In the genomic region with DNA sequence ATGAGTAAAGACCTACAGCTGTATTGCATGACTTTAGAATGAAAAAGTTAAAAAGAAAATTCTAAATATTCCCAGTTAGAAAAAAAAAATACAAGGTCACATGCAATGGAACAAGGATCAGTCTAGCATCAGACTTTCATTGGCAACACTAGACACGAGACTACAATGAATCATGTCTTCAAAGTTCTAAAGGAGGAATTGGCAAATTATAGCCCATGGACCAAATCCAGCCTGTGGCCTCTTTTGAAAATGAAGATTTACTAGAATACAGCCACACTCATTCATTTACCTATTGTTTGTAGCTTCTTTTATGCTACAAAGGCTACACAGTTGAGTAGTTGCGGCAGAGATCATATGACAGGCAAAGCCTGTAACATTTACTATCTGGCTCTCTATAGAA, we compare ENCODE assay signal across 18 cellular contexts.
A peak's percentile ranks its signal among the peaks of the same experiment; 100 is the strongest.
DNase-seq lines count a peak whose midpoint lies in the region; ATAC-seq and TF ChIP-seq lines count a peak whose summit lies in the region.
"Had no signal": no experiment of that assay in that cellular context is flagged by ENCODE, and none has a peak within 500 bp of the region (broad histone marks: within the 10 kb centered on the region; RNA-seq: fewer than 3 reads in every experiment).

No MANE protein-coding gene starts in this region.

- H3K4me3 ChIP-seq in fibroblast of mammary gland (ENCODE audit: control insufficient read depth, low read depth, low read length) = no peak overlapping the region
- H3K4me3 ChIP-seq: HAP-1 had no signal

- CTCF ChIA-PET in activated CD4-positive, alpha-beta T cell treated with anti-CD3 and anti-CD28 coated beads for 36 hours (lab: Charles Lee) = interaction anchor here (1.2 kb wide), 1 partner anchor 69 kb away, joined by 3 read pairs; no protein-coding TSS in a partner anchor

- POLR2A ChIA-PET in activated CD4-positive, alpha-beta T cell treated with anti-CD3 and anti-CD28 coated beads for 36 hours (lab: Charles Lee) = no interaction called here

- intact Hi-C loops in activated CD4-positive, alpha-beta T cell treated with anti-CD3 and anti-CD28 coated beads, Interleukin-2, amount 10 ng/mL, durations not matched to agents 24 days and 14 days (cut with micrococcal nuclease) = no loop called here
- intact Hi-C loops in activated CD4-positive, alpha-beta T cell treated with anti-CD3 and anti-CD28 coated beads for 36 hours (cut with DNase I, micrococcal nuclease) = loop anchor here in 1 of 2 experiments (2.0 kb wide), 1 partner anchor 21 kb away; no protein-coding TSS in a partner anchor

- DNase-seq in activated CD4-positive, alpha-beta T cell treated with anti-CD3 and anti-CD28 coated beads, Interleukin-2, amount 10 ng/mL, durations not matched to agents 24 days and 14 days = peak; percentile 34
- DNase-seq in activated CD4-positive, alpha-beta T cell treated with anti-CD3 and anti-CD28 coated beads for 36 hours = no peak
- DNase-seq in fibroblast of mammary gland (ENCODE audit: low read depth) (peak; percentile 19), left kidney (ENCODE audit: low read depth, low spot score) (peak; percentile 9), stromal cell of bone marrow (ENCODE audit: low read depth) (peak; percentile 22), iPS-NIHi7 (ENCODE audit: extremely low spot score) (no peak), NCI-H1105 treated with DMSO at 0.1 percent for 48 hours (lab: John Stamatoyannopoulos, UW) (no peak)
- DNase-seq: C1 segment of cervical spinal cord; Calu3; CD4-positive, alpha-beta memory T cell; COR-L47; DMS53; DMS79 treated with DMSO at 0.1 percent for 48 hours; GF-D8; GOT3; HFFc6 had no signal

- peaks cover 26% of the 10 kb centered on the region for H3K9me3 Mint-ChIP-seq in activated CD4-positive, alpha-beta T cell treated with anti-CD3 and anti-CD28 coated beads, Interleukin-2, amount 10 ng/mL, durations not matched to agents 24 days and 14 days
- H3K9me3 Mint-ChIP-seq in activated CD4-positive, alpha-beta T cell treated with anti-CD3 and anti-CD28 coated beads for 36 hours (ENCODE audit: low read depth) = peaks cover 19% of the 10 kb centered on the region

- no peak for TF ChIP-seq CTCF in fibroblast of mammary gland (conservative IDR thresholded peaks at IDR 0.05; ENCODE audit: control insufficient read depth, insufficient read depth, low read depth, low read length)

- no peak for ATAC-seq in activated CD4-positive, alpha-beta T cell treated with anti-CD3 and anti-CD28 coated beads for 36 hours
- no peak for ATAC-seq in GM18858 (IDR thresholded peaks at IDR 0.05; ENCODE audit: unreplicated experiment)

- peaks cover 5% of the 10 kb centered on the region for H3K36me3 Mint-ChIP-seq in activated CD4-positive, alpha-beta T cell treated with anti-CD3 and anti-CD28 coated beads, Interleukin-2, amount 10 ng/mL, durations not matched to agents 24 days and 14 days (ENCODE audit: low read depth)
- H3K36me3 Mint-ChIP-seq in activated CD4-positive, alpha-beta T cell treated with anti-CD3 and anti-CD28 coated beads for 36 hours (ENCODE audit: low read depth) = peaks cover 8% of the 10 kb centered on the region

- no peak overlapping the region for H3K27ac Mint-ChIP-seq in activated CD4-positive, alpha-beta T cell treated with anti-CD3 and anti-CD28 coated beads, Interleukin-2, amount 10 ng/mL, durations not matched to agents 24 days and 14 days
- no peak overlapping the region for H3K27ac Mint-ChIP-seq in activated CD4-positive, alpha-beta T cell treated with anti-CD3 and anti-CD28 coated beads for 36 hours
- H3K27ac Mint-ChIP-seq: CD4-positive, alpha-beta memory T cell; HFFc6 had no signal

- no peaks in the 10 kb centered on the region for H3K4me1 Mint-ChIP-seq in activated CD4-positive, alpha-beta T cell treated with anti-CD3 and anti-CD28 coated beads, Interleukin-2, amount 10 ng/mL, durations not matched to agents 24 days and 14 days
- H3K4me1 Mint-ChIP-seq in activated CD4-positive, alpha-beta T cell treated with anti-CD3 and anti-CD28 coated beads for 36 hours = peaks cover 7% of the 10 kb centered on the region
- H3K4me1 Mint-ChIP-seq: CD4-positive, alpha-beta memory T cell had no signal

- no peaks in the 10 kb centered on the region for H3K27me3 Mint-ChIP-seq in activated CD4-positive, alpha-beta T cell treated with anti-CD3 and anti-CD28 coated beads, Interleukin-2, amount 10 ng/mL, durations not matched to agents 24 days and 14 days
- no peaks in the 10 kb centered on the region for H3K27me3 Mint-ChIP-seq in activated CD4-positive, alpha-beta T cell treated with anti-CD3 and anti-CD28 coated beads for 36 hours
- H3K27me3 Mint-ChIP-seq: CD4-positive, alpha-beta memory T cell had no signal

- H3K4me3 Mint-ChIP-seq in activated CD4-positive, alpha-beta T cell treated with anti-CD3 and anti-CD28 coated beads, Interleukin-2, amount 10 ng/mL, durations not matched to agents 24 days and 14 days = no peak overlapping the region
- no peak overlapping the region for H3K4me3 Mint-ChIP-seq in activated CD4-positive, alpha-beta T cell treated with anti-CD3 and anti-CD28 coated beads for 36 hours
- H3K4me3 Mint-ChIP-seq: CD4-positive, alpha-beta memory T cell; HFFc6 had no signal

Comparison
In these comparisons a context has a peak if more than half of its experiments do, and no peak if none do; other contexts are left out.
1. DNase-seq: peak in activated CD4-positive, alpha-beta T cell treated with anti-CD3 and anti-CD28 coated beads, Interleukin-2, amount 10 ng/mL, durations not matched to agents 24 days and 14 days (single experiment), fibroblast of mammary gland (single experiment), left kidney (single experiment) and stromal cell of bone marrow (single experiment); none in activated CD4-positive, alpha-beta T cell treated with anti-CD3 and anti-CD28 coated beads for 36 hours (single experiment), iPS-NIHi7 (single experiment) and NCI-H1105 treated with DMSO at 0.1 percent for 48 hours (single experiment).